Comparison of ENCODE assay signal across 8 cellular contexts in the genomic region with DNA sequence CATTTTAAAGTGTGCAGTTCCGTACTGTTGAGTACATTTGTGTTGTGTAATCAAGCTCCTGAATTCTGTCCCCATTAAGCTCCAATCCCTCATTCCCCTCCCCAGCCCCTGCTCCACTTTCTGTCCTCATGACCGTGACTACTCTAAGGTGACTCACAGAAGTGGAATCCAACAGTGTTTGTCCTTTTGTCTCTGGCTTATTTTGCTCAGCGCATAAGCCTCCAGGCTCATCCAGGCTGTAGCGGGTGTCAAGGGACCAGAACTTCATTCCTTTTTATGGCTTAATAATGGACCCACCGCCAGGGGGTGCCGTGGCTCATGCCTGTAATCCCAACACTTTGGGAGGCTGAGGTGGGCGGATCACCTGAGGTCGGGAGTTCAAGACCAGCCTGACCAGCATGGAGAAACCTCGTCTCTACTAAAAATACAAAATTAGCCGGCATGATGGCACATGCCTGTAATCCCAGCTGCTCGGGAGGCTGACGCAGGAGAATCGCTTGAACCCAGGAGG. TPM values are rescaled to one million over a fixed set of nuclear protein-coding genes. Genes with fewer than 3 reads are reported as not detected.
DNase-seq lines count a peak whose midpoint lies in the region; ATAC-seq and TF ChIP-seq lines count a peak whose summit lies in the region.
"Not testable (repeated sequence)": the region's sequence is repeated elsewhere in the genome, so short reads cannot be mapped to it uniquely, and the experiment has no call there.

No MANE protein-coding gene starts in this region.

- H3K9me3 ChIP-seq in Loucy (ENCODE audit: insufficient read depth, low read depth, low read length); Panc1 (ENCODE audit: control insufficient read depth, insufficient read depth, low read depth, low read length); smooth muscle cell (replicated peaks; ENCODE audit: low read depth): not testable (repeated sequence)

- H3K9ac ChIP-seq in Loucy (ENCODE audit: low read depth, low read length, poor library complexity, severe bottlenecking); smooth muscle cell (ENCODE audit: low read depth): not testable (repeated sequence)

- not testable (repeated sequence) for H3K4me1 ChIP-seq in Loucy (ENCODE audit: insufficient read depth, low read length, poor library complexity, severe bottlenecking)
- peaks cover 48% of the 10 kb centered on the region for H3K4me1 ChIP-seq in Panc1 (ENCODE audit: control insufficient read depth, insufficient read depth, low read length)
- H3K4me1 ChIP-seq in smooth muscle cell (ENCODE audit: low read depth): peaks cover 14% of the 10 kb centered on the region

- not testable (repeated sequence) for H3K79me2 ChIP-seq in Loucy (ENCODE audit: insufficient read depth, low read length); smooth muscle cell (ENCODE audit: low read depth)

- H2AFZ ChIP-seq in Loucy (ENCODE audit: low read length); smooth muscle cell (ENCODE audit: low read depth): not testable (repeated sequence)

- H3K4me2 ChIP-seq in Loucy (ENCODE audit: low read depth, low read length, poor library complexity, severe bottlenecking); smooth muscle cell: not testable (repeated sequence)

- ATAC-seq in Panc1: peak; percentile 59

- in situ Hi-C loops in Panc1 (cut with HindIII; ENCODE audit: low pct_unique_long_range_greater_than_20kb, low sequenced_read_pairs): not testable (repeated sequence)

- TF ChIP-seq CTCF in GM12864 (IDR thresholded peaks at IDR 0.05; ENCODE audit: low read depth, low read length, missing control alignments): peak; percentile 44
- peak; percentile 26; the same call in 1 of the 2 replicates for TF ChIP-seq CTCF in Loucy (conservative IDR thresholded peaks at IDR 0.05; ENCODE audit: low read length)
- TF ChIP-seq CTCF in Panc1 (IDR thresholded peaks at IDR 0.05): peak; percentile 89
- peak; percentile 60 for TF ChIP-seq CTCF in smooth muscle cell (IDR thresholded peaks at IDR 0.05; ENCODE audit: borderline replicate concordance, insufficient read depth, poor library complexity, severe bottlenecking)

- not testable (repeated sequence) for H3F3A ChIP-seq in Loucy (ENCODE audit: low read depth); smooth muscle cell (ENCODE audit: low read depth)

- peak; percentile 90 for DNase-seq in AG08396 (ENCODE audit: low spot score)
- not testable (repeated sequence) for DNase-seq in GM12864 (ENCODE audit: low read depth); smooth muscle cell (lab: John Stamatoyannopoulos, UW; ENCODE audit: unreplicated experiment)
- DNase-seq in Panc1 (ENCODE audit: low read depth, low spot score): peak; percentile 99
- DNase-seq in activated CD4-positive, alpha-beta T cell treated with anti-CD3 and anti-CD28 coated beads, Interleukin-2, amount 50 U/mL, for 48 hours: peak; percentile 77 to 81
- DNase-seq in cerebellar cortex (ENCODE audit: low spot score): peak; percentile 84
- DNase-seq in hepatic stellate cell (ENCODE audit: low spot score): peak; percentile 96

- peak overlapping the region; percentile 60 for H3K27ac ChIP-seq in Panc1 (ENCODE audit: low read length)
- not testable (repeated sequence) for H3K27ac ChIP-seq in smooth muscle cell (ENCODE audit: low read depth)

- H3K27me3 ChIP-seq in Loucy (ENCODE audit: insufficient read depth, low read length, poor library complexity, severe bottlenecking); Panc1 (ENCODE audit: control insufficient read depth, insufficient read depth, low read length): not testable (repeated sequence)
- H3K27me3 ChIP-seq in smooth muscle cell (ENCODE audit: low read depth): peaks cover 18% of the 10 kb centered on the region

- POLR2A ChIA-PET in Panc1 (lab: Charles Lee): interaction anchor here (0.5 to 1.2 kb wide), 2 partner anchors 9 to 268 kb away, joined by 5 to 8 read pairs; partner anchors contain the start of gene SOX8

- not testable (repeated sequence) for H3K9me2 ChIP-seq in Loucy (replicated peaks; ENCODE audit: low read depth, low read length)

- H3K36me3 ChIP-seq in Loucy (ENCODE audit: insufficient read depth, low read length); Panc1 (ENCODE audit: control insufficient read depth, insufficient read depth, low read length); smooth muscle cell (ENCODE audit: low read depth): not testable (repeated sequence)

- CTCF ChIA-PET in Panc1 (lab: Charles Lee): interaction anchor here (0.8 to 1.6 kb wide), 4 partner anchors 8 to 72 kb away, joined by 3 to 7 read pairs (median 6); partner anchors contain the start of gene ANTKMT

- WGBS in smooth muscle cell (ENCODE audit: low lambda C conversion rate): 41% methylated on average over 13 of the region's 13 CpGs

- BruUV-seq in Panc1 (replicated peaks; lab: Mats Ljungman, UMichigan): not testable (repeated sequence)

- not testable (repeated sequence) for H4K20me1 ChIP-seq in Loucy (ENCODE audit: insufficient read depth, low read length, poor library complexity, severe bottlenecking); smooth muscle cell (ENCODE audit: low read depth)

- not testable (repeated sequence) for H3K4me3 ChIP-seq in GM12864 (ENCODE audit: low read depth, low read length); Loucy (ENCODE audit: low read length, poor library complexity, severe bottlenecking); Panc1 (ENCODE audit: low read depth in 2 of 2, low read length in 2 of 2); smooth muscle cell

- intact Hi-C loops in Panc1 (cut with micrococcal nuclease; ENCODE audit: unreplicated experiment): not testable (repeated sequence)

RNA-seq across cellular contexts. Expression of gene METRN, which starts 2.1 kb away (rescaled TPM):
- total RNA-seq in Panc1 (2021; ENCODE audit: unreplicated experiment) (407 TPM), smooth muscle cell (30.6 and 39.6 TPM in 2 replicates)
- 561 TPM for polyA plus RNA-seq in Panc1 (2012; ENCODE audit: insufficient read length)
- polyA plus RNA-seq in smooth muscle cell: 170 and 193 TPM in 2 replicates

RNA-seq across cellular contexts. Expression of gene FBXL16, which starts 7.2 kb away (rescaled TPM):
- total RNA-seq in Panc1 (2021; ENCODE audit: unreplicated experiment) (28.0 TPM), smooth muscle cell (0.76 TPM in 1 of 2 replicates, not detected in the other)
- polyA plus RNA-seq in Panc1 (2012; ENCODE audit: insufficient read length): 46.0 TPM
- polyA plus RNA-seq in smooth muscle cell: 0.17 TPM in 1 of 2 replicates, not detected in the other

RNA-seq across cellular contexts. Expression of gene ANTKMT, which starts 8.2 kb away (rescaled TPM):
- total RNA-seq in Panc1 (2021; ENCODE audit: unreplicated experiment) (93.6 TPM), smooth muscle cell (11.9 and 15.6 TPM in 2 replicates)
- polyA plus RNA-seq in Panc1 (2012; ENCODE audit: insufficient read length): 75.7 TPM
- polyA plus RNA-seq in smooth muscle cell: 39.8 and 40.9 TPM in 2 replicates

RNA-seq across cellular contexts. Expression of gene CCDC78, which starts 13.4 kb away (rescaled TPM):
- total RNA-seq in Panc1 (2021; ENCODE audit: unreplicated experiment): 18.2 TPM
- 23.6 TPM for polyA plus RNA-seq in Panc1 (2012; ENCODE audit: insufficient read length)
- 2.8 TPM in 1 of 2 replicates, not detected in the other for total RNA-seq in smooth muscle cell
- polyA plus RNA-seq in smooth muscle cell: 3.4 and 4.7 TPM in 2 replicates

RNA-seq across cellular contexts. Expression of gene HAGHL, which starts 14.1 kb away (rescaled TPM):
- total RNA-seq in Panc1 (2021; ENCODE audit: unreplicated experiment) (41.1 TPM), smooth muscle cell (3.2 and 15.4 TPM in 2 replicates)
- 107 TPM for polyA plus RNA-seq in Panc1 (2012; ENCODE audit: insufficient read length)
- polyA plus RNA-seq in smooth muscle cell: 23.1 and 24.6 TPM in 2 replicates

Comparison
In these comparisons a context has a peak if more than half of its experiments do, and no peak if none do; other contexts are left out.
1. CTCF ChIP-seq: peak in every context shown above with its lines; median percentile 89 in Panc1; 60 in smooth muscle cell; 44 in GM12864; 26 in Loucy.
2. RNA of gene METRN, which starts 2.1 kb away (total RNA-seq): 407 TPM in Panc1 (single experiment); 30.6 to 39.6 TPM in smooth muscle cell; every median in the first group is over 10 times any median in the second.
3. RNA of gene FBXL16, which starts 7.2 kb away (total RNA-seq): 28.0 TPM in Panc1 (single experiment); 0.76 TPM in smooth muscle cell; every median in the first group is over 10 times any median in the second.